18 cellular contexts compared by ENCODE assay signal in genomic region chr20:47292581-47292980, GRCh38.
DNase-seq lines count a peak whose midpoint lies in the region; ATAC-seq, FAIRE-seq and TF ChIP-seq lines count a peak whose summit lies in the region.
"Had no signal": no experiment of that assay in that cellular context is flagged by ENCODE, and none has a peak within 500 bp of the region (broad histone marks: within the 10 kb centered on the region; RNA-seq: fewer than 3 reads in every experiment).

No MANE protein-coding gene starts in this region.

- H3K27me3 Mint-ChIP-seq in T-helper 2 cell treated with Interferon-gamma antibody and Interleukin-4, amounts not matched to agents 5 μg/mL and 100 μg/mL, for 36 hours (ENCODE audit: low read depth), result no peaks in the 10 kb centered on the region
- no peaks in the 10 kb centered on the region for H3K27me3 Mint-ChIP-seq in neural progenitor cell (ENCODE audit: insufficient read depth, low read depth)
- H3K27me3 Mint-ChIP-seq: CD4-positive, alpha-beta memory T cell had no signal

- no peaks in the 10 kb centered on the region for H3K9me3 Mint-ChIP-seq in T-helper 2 cell treated with Interferon-gamma antibody and Interleukin-4, amounts not matched to agents 5 μg/mL and 100 μg/mL, for 36 hours
- no peaks in the 10 kb centered on the region for H3K9me3 Mint-ChIP-seq in neural progenitor cell
- H3K9me3 Mint-ChIP-seq: H9 had no signal

- H4K8ac ChIP-seq in trophoblast cell (ENCODE audit: low read depth, low read length), result no peak overlapping the region

- no peak overlapping the region for H3K4me3 Mint-ChIP-seq in T-helper 2 cell treated with Interferon-gamma antibody and Interleukin-4, amounts not matched to agents 5 μg/mL and 100 μg/mL, for 36 hours
- H3K4me3 Mint-ChIP-seq in neural progenitor cell, result no peak overlapping the region
- H3K4me3 Mint-ChIP-seq: CD14-positive monocyte; CD4-positive, alpha-beta memory T cell; H9 had no signal

- H3K27me3 ChIP-seq in HepG2 (ENCODE audit: control insufficient read depth in 1 of 2, insufficient read depth in 2 of 2, low read length in 2 of 2), result no peaks in the 10 kb centered on the region
- no peaks in the 10 kb centered on the region for H3K27me3 ChIP-seq in right lobe of liver
- H3K27me3 ChIP-seq in trophoblast cell (ENCODE audit: insufficient read depth, low read length), result no peaks in the 10 kb centered on the region
- no peaks in the 10 kb centered on the region for H3K27me3 ChIP-seq in neural progenitor cell
- H3K27me3 ChIP-seq: BLaER1 had no signal

- peaks cover 2% of the 10 kb centered on the region for H3K79me1 ChIP-seq in trophoblast cell (ENCODE audit: low read length)

- no peaks in the 10 kb centered on the region for H3K4me1 Mint-ChIP-seq in T-helper 2 cell treated with Interferon-gamma antibody and Interleukin-4, amounts not matched to agents 5 μg/mL and 100 μg/mL, for 36 hours (ENCODE audit: low read depth)
- no peaks in the 10 kb centered on the region for H3K4me1 Mint-ChIP-seq in neural progenitor cell
- H3K4me1 Mint-ChIP-seq: CD14-positive monocyte had no signal

- TF ChIP-seq CTCF in HepG2 (CRISPR knock-in tag; IDR thresholded peaks at IDR 0.05) (no peak), right lobe of liver (IDR thresholded peaks at IDR 0.05) (no peak), neural progenitor cell (IDR thresholded peaks at IDR 0.05) (no peak)

- ATAC-seq in HepG2 (no peak), right lobe of liver (no peak), GM21825 (IDR thresholded peaks at IDR 0.05; ENCODE audit: unreplicated experiment) (no peak)
- ATAC-seq: A549 had no signal

- 97% methylated on average over 6 of the region's 6 CpGs for WGBS in HepG2 (ENCODE audit: low lambda C conversion rate)
- WGBS in right lobe of liver (ENCODE audit: insufficient coverage, low coverage, low lambda C conversion rate, missing lambda C conversion rate), result 96% methylated on average over 6 of the region's 6 CpGs
- WGBS in trophoblast cell (ENCODE audit: extremely low coverage, insufficient coverage, insufficient read length), result no CpG with 5 or more reads among the region's 6 CpGs

- H3K79me2 ChIP-seq in HepG2 (ENCODE audit: insufficient read depth, low read length) (peaks cover 21% of the 10 kb centered on the region), trophoblast cell (ENCODE audit: control insufficient read depth, insufficient read depth, low read length, poor library complexity) (no peaks in the 10 kb centered on the region), neural progenitor cell (ENCODE audit: low read depth) (peaks cover 74% of the 10 kb centered on the region)

- no peak overlapping the region for H2AK5ac ChIP-seq in trophoblast cell (ENCODE audit: low read length)

- H2BK120ac ChIP-seq in trophoblast cell (ENCODE audit: insufficient read depth, low read length, poor library complexity), result no peak overlapping the region

- H4K91ac ChIP-seq in trophoblast cell (ENCODE audit: low read depth, low read length), result no peak overlapping the region

- no peak overlapping the region for H2BK12ac ChIP-seq in trophoblast cell (ENCODE audit: low read length)

- H3K27ac ChIP-seq in HepG2 (ENCODE audit: extremely low read length, insufficient read depth, low read length) (no peak overlapping the region), right lobe of liver (no peak overlapping the region), trophoblast cell (ENCODE audit: low read depth, low read length) (no peak overlapping the region), neural progenitor cell (no peak overlapping the region)
- H3K27ac ChIP-seq: 22Rv1, BLaER1 had no signal

- peak overlapping the region; percentile 49 for H3K27ac Mint-ChIP-seq in T-helper 2 cell treated with Interferon-gamma antibody and Interleukin-4, amounts not matched to agents 5 μg/mL and 100 μg/mL, for 36 hours
- no peak overlapping the region for H3K27ac Mint-ChIP-seq in neural progenitor cell

- no peak overlapping the region for H3K4ac ChIP-seq in trophoblast cell (ENCODE audit: low read depth, low read length)

- intact Hi-C loops in HepG2 (cut with micrococcal nuclease; ENCODE audit: unreplicated experiment) (no loop called here), right lobe of liver (cut with DNase I) (no loop called here)

- no peaks in the 10 kb centered on the region for H3K9me3 ChIP-seq in HepG2 (ENCODE audit: low read length)
- no peaks in the 10 kb centered on the region for H3K9me3 ChIP-seq in right lobe of liver
- H3K9me3 ChIP-seq in trophoblast cell (ENCODE audit: insufficient read depth, low read depth, low read length), result no peaks in the 10 kb centered on the region
- H3K9me3 ChIP-seq in neural progenitor cell (ENCODE audit: low read depth), result no peaks in the 10 kb centered on the region
- H3K9me3 ChIP-seq: A549 had no signal

- peak overlapping the region; percentile 47 for H4K12ac ChIP-seq in trophoblast cell (ENCODE audit: low read depth, low read length)

- H4K20me1 ChIP-seq in HepG2 (ENCODE audit: insufficient read depth, low read length), result peaks cover 8% of the 10 kb centered on the region; the same call in 1 of the 2 replicates
- no peaks in the 10 kb centered on the region for H4K20me1 ChIP-seq in neural progenitor cell (ENCODE audit: low read depth)

- FAIRE-seq in HepG2 (lab: Jason Lieb, UNC), result no peak
- FAIRE-seq: A549, H1 had no signal

- POLR2A ChIA-PET in HepG2 (lab: Yijun Ruan, JAX), result no interaction called here

- H3K18ac ChIP-seq in trophoblast cell (ENCODE audit: low read length), result peak overlapping the region; percentile 71

- H3K4me3 ChIP-seq in HepG2 (replicated peaks in 1 of 3; ENCODE audit: insufficient read depth in 1 of 3, low read depth in 2 of 3, low read length in 3 of 3), result no peak overlapping the region
- H3K4me3 ChIP-seq in right lobe of liver, result no peak overlapping the region
- H3K4me3 ChIP-seq in trophoblast cell (ENCODE audit: low read depth, low read length), result no peak overlapping the region
- H3K4me3 ChIP-seq in neural progenitor cell, result no peak overlapping the region
- H3K4me3 ChIP-seq: A549, BLaER1 had no signal

- no peak overlapping the region for H3K14ac ChIP-seq in trophoblast cell (ENCODE audit: low read length)

- peaks cover 68% of the 10 kb centered on the region for H3K36me3 Mint-ChIP-seq in T-helper 2 cell treated with Interferon-gamma antibody and Interleukin-4, amounts not matched to agents 5 μg/mL and 100 μg/mL, for 36 hours (ENCODE audit: low read depth)
- H3K36me3 Mint-ChIP-seq in neural progenitor cell, result peaks cover 60% of the 10 kb centered on the region

- BruUV-seq in HepG2 (replicated peaks; lab: Mats Ljungman, UMichigan), result no TSS peak

- no peak overlapping the region for H3K9ac ChIP-seq in HepG2 (ENCODE audit: insufficient read depth, low read depth, low read length)
- no peak overlapping the region for H3K9ac ChIP-seq in trophoblast cell (ENCODE audit: low read length)
- H3K9ac ChIP-seq in neural progenitor cell, result no peak overlapping the region
- H3K9ac ChIP-seq: BLaER1 had no signal

- H3K36me3 ChIP-seq in HepG2 (replicated peaks in 1 of 2; ENCODE audit: control insufficient read depth in 1 of 2, insufficient read depth in 2 of 2, low read length in 2 of 2), result peaks cover 66 to 94% of the 10 kb centered on the region in 2 experiments
- H3K36me3 ChIP-seq in right lobe of liver, result peaks cover 0 to 30% (median 12%) of the 10 kb centered on the region in 4 donors
- peaks cover 18 to 40% of the 10 kb centered on the region in 2 experiments for H3K36me3 ChIP-seq in trophoblast cell (ENCODE audit: control insufficient read depth in 1 of 2, insufficient read depth in 2 of 2, low read length in 2 of 2)
- H3K36me3 ChIP-seq in neural progenitor cell, result peaks cover 35% of the 10 kb centered on the region

- TF ChIP-seq POLR2A in HepG2 (IDR thresholded peaks at IDR 0.05; ENCODE audit: insufficient read depth in 1 of 2, low read depth in 2 of 2, low read length in 2 of 2), result no peak
- TF ChIP-seq POLR2A in right lobe of liver (IDR thresholded peaks at IDR 0.05), result no peak

- no peak for TF ChIP-seq EP300 in HepG2 (IDR thresholded peaks at IDR 0.05; ENCODE audit: low read depth in 2 of 2, low read length in 2 of 2)
- TF ChIP-seq EP300 in HepG2 (CRISPR knock-in tag; IDR thresholded peaks at IDR 0.05; ENCODE audit: borderline replicate concordance), result no peak

- in situ Hi-C loops in HepG2 (cut with HindIII; ENCODE audit: extremely low pct_ligation_motif_present, low pct_unique_long_range_greater_than_20kb), result no loop called here

- H3K4me1 ChIP-seq in HepG2 (ENCODE audit: insufficient read depth, low read length), result no peaks in the 10 kb centered on the region
- H3K4me1 ChIP-seq in right lobe of liver, result no peaks in the 10 kb centered on the region
- no peaks in the 10 kb centered on the region for H3K4me1 ChIP-seq in trophoblast cell (ENCODE audit: control insufficient read depth in 1 of 2, insufficient read depth in 2 of 2, low read length in 2 of 2)
- H3K4me1 ChIP-seq in neural progenitor cell, result no peaks in the 10 kb centered on the region

- H3F3A ChIP-seq in neural progenitor cell (ENCODE audit: low read depth), result peaks cover 14% of the 10 kb centered on the region

- H2BK5ac ChIP-seq in trophoblast cell (ENCODE audit: low read depth, low read length, poor library complexity), result no peak overlapping the region

- DNase-seq in T-helper 2 cell treated with Interferon-gamma antibody and Interleukin-4, amounts not matched to agents 5 μg/mL and 100 μg/mL, for 36 hours (ENCODE audit: low spot score), result no peak
- no peak for DNase-seq in T-helper 2 cell
- no peak for DNase-seq in HepG2 (ENCODE audit: low spot score)
- no peak for DNase-seq in right lobe of liver
- DNase-seq in trophoblast cell, result no peak
- no peak for DNase-seq in neural progenitor cell (ENCODE audit: low spot score)
- DNase-seq: AML-193; CD4-positive, alpha-beta memory T cell; DMS153; DMS79; GF-D8; H9 had no signal

- CTCF ChIA-PET in HepG2 (lab: Yijun Ruan, JAX; ENCODE audit: low intra/inter-chr PET ratio, low total read pairs), result no interaction called here

- H3K23ac ChIP-seq in trophoblast cell (ENCODE audit: low read length), result no peak overlapping the region

- H3K4me2 ChIP-seq in HepG2 (ENCODE audit: low read depth, low read length) (no peak overlapping the region), trophoblast cell (ENCODE audit: low read length) (no peak overlapping the region), neural progenitor cell (no peak overlapping the region)
- H3K4me2 ChIP-seq: A549, BLaER1 had no signal

- H2AFZ ChIP-seq in HepG2 (ENCODE audit: low read length) (no peak overlapping the region), trophoblast cell (ENCODE audit: insufficient read depth, low read length, poor library complexity) (no peak overlapping the region), neural progenitor cell (replicated peaks) (no peak overlapping the region)

- no peak for TF ChIP-seq RAD21 in HepG2 (CRISPR knock-in tag; IDR thresholded peaks at IDR 0.05)
